In the genomic region with DNA sequence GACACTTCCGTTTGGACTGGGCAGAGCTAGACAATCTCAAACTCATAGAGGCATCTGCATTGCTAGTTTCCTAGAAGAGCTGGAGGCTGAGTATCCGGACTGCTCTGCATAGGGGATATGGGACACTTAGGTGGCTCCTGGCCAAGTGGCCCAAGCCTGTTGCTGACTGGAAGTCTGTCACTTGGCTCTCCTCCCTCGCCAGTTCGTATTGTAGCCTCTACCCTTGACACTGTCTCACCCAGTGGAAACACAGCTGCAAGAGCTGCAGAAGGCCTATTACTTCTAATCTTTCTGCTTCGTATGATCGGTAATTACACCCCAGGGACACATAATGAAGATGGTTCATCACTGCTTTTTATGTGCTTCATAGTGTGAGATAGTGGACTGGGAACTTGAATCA, we compare ENCODE assay signal across 2 cellular contexts.
A peak's percentile ranks its signal among the peaks of the same experiment; 100 is the strongest.
TF ChIP-seq lines count a peak whose summit lies in the region.

No MANE protein-coding gene starts in this region.

TF ChIP-seq in liver, 16 proteins besides CTCF, POLR2A, EP300 and RAD21:
- TF ChIP-seq, protein P1, sequence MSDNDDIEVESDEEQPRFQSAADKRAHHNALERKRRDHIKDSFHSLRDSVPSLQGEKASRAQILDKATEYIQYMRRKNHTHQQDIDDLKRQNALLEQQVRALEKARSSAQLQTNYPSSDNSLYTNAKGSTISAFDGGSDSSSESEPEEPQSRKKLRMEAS (IDR thresholded peaks at IDR 0.05), result peak; percentile 42
- TF ChIP-seq SP1 (IDR thresholded peaks at IDR 0.05), result peak; percentile 46
- TF ChIP-seq NR2F2 (IDR thresholded peaks at IDR 0.05), result peak; percentile 64
- no peak for TF ChIP-seq HNF4G (IDR thresholded peaks at IDR 0.05)
- TF ChIP-seq HNF4A (conservative IDR thresholded peaks at IDR 0.05), result peak in 1 of 2 donors; percentile 45
- peak; percentile 22 for TF ChIP-seq ATF3 (IDR thresholded peaks at IDR 0.05)
- no peak for TF ChIP-seq YY1 (IDR thresholded peaks at IDR 0.05)
- TF ChIP-seq EGR1 (IDR thresholded peaks at IDR 0.05; ENCODE audit: low read depth in 2 of 2), result peak in 1 of 2 donors; percentile 29
- peak; percentile 32 for TF ChIP-seq ZBTB33 (IDR thresholded peaks at IDR 0.05)
- peak; percentile 20 to 56 for TF ChIP-seq RXRA (IDR thresholded peaks at IDR 0.05)

TF ChIP-seq in HepG2, 621 proteins besides CTCF, POLR2A, EP300 and RAD21:
- TF ChIP-seq ZNF274 (CRISPR knock-in tag; IDR thresholded peaks at IDR 0.05), result no peak
TF ChIP-seq in HepG2: peak in this region for 0.
